In genomic region chr2:85132392-85132791, GRCh38 we compare ENCODE assay signal across 8 cellular contexts. TPM values are rescaled to one million over a fixed set of nuclear protein-coding genes. Genes with fewer than 3 reads are reported as not detected.
DNase-seq lines count a peak whose midpoint lies in the region; ATAC-seq and TF ChIP-seq lines count a peak whose summit lies in the region.

No MANE protein-coding gene starts in this region.

- POLR2A ChIA-PET in HEK293 (lab: Yijun Ruan, JAX), result interaction anchor here (0.9 to 1.6 kb wide), 4 partner anchors 18 to 153 kb away, joined by 3 to 6 read pairs (median 5); no protein-coding TSS in a partner anchor

- no peaks in the 10 kb centered on the region for H3K27me3 ChIP-seq in skeletal muscle tissue (ENCODE audit: control insufficient read depth in 3 of 3, insufficient read depth in 3 of 3, low read length in 3 of 3)

- H3K4me3 ChIP-seq in HEK293 (ENCODE audit: low read depth, low read length) (peak overlapping the region; percentile 58), WI38 (ENCODE audit: low read depth, low read length) (peak overlapping the region; percentile 82), skeletal muscle tissue (ENCODE audit: low read length in 3 of 3) (peak overlapping the region; percentile 75 to 86 (median 85))

- H3K27ac ChIP-seq in HEK293 (ENCODE audit: extremely low read depth, low read depth, low read length) (no peak overlapping the region), skeletal muscle tissue (ENCODE audit: low read depth, low read length) (no peak overlapping the region)

- DNase-seq in left ventricle myocardium superior (peak; percentile 50), inferior parietal cortex (ENCODE audit: extremely low spot score) (no peak), NCI-H2171 (lab: John Stamatoyannopoulos, UW) (no peak), cerebellar nuclear complex (lab: John Stamatoyannopoulos, UW) (no peak)

- no peaks in the 10 kb centered on the region for H3K9me3 ChIP-seq in HEK293 (ENCODE audit: control insufficient read depth, insufficient read depth, low read depth, low read length)
- H3K9me3 ChIP-seq in skeletal muscle tissue (ENCODE audit: control insufficient read depth in 3 of 3, low read length in 3 of 3), result no peaks in the 10 kb centered on the region

- intact Hi-C loops in left ventricle myocardium superior (cut with micrococcal nuclease), result loop anchor here (5.0 kb wide), 1 partner anchor 155 kb away; no protein-coding TSS in a partner anchor

- no peak for ATAC-seq in left ventricle myocardium superior
- ATAC-seq in GM21737 (IDR thresholded peaks at IDR 0.05; ENCODE audit: unreplicated experiment), result no peak

- H3K4me1 ChIP-seq in HEK293 (ENCODE audit: control insufficient read depth, insufficient read depth, low read length) (peaks cover 3% of the 10 kb centered on the region; the same call in 1 of the 2 replicates), skeletal muscle tissue (ENCODE audit: control insufficient read depth in 3 of 3, insufficient read depth in 3 of 3, low read length in 3 of 3) (peaks cover 17 to 24% (median 18%) of the 10 kb centered on the region in 3 donors)

- CTCF ChIA-PET in HEK293 (lab: Yijun Ruan, JAX), result interaction anchor here (0.6 to 4.2 kb wide), 20 partner anchors 9 to 167 kb away, joined by 3 to 36 read pairs (median 4); no protein-coding TSS in a partner anchor

- H3K36me3 ChIP-seq in HEK293 (ENCODE audit: control insufficient read depth in 2 of 2, insufficient read depth in 1 of 2, low read length in 2 of 2) (no peaks in the 10 kb centered on the region), skeletal muscle tissue (ENCODE audit: control insufficient read depth in 3 of 3, insufficient read depth in 3 of 3, low read length in 3 of 3) (no peaks in the 10 kb centered on the region)

- H3K9ac ChIP-seq in skeletal muscle tissue (ENCODE audit: low read depth in 1 of 3, low read length in 3 of 3), result peak overlapping the region; percentile 7 to 69 (median 63)

- TF ChIP-seq CTCF in HEK293 (tag by site-specific recombination; IDR thresholded peaks at IDR 0.05), result no peak
- TF ChIP-seq CTCF in WI38 (IDR thresholded peaks at IDR 0.05; ENCODE audit: low read depth, low read length), result no peak

TF ChIP-seq in HEK293, 187 proteins besides CTCF, POLR2A, EP300 and RAD21:
- TF ChIP-seq ZNF776 (tag by site-specific recombination; IDR thresholded peaks at IDR 0.05; ENCODE audit: borderline replicate concordance) (no peak), BCL6B (tag by site-specific recombination; IDR thresholded peaks at IDR 0.05) (no peak), ZBTB20 (tag by site-specific recombination; IDR thresholded peaks at IDR 0.05) (no peak), ZNF311 (tag by site-specific recombination; IDR thresholded peaks at IDR 0.05; ENCODE audit: borderline replicate concordance) (no peak), ZNF692 (tag by site-specific recombination; IDR thresholded peaks at IDR 0.05) (no peak), ZNF335 (tag by site-specific recombination; conservative IDR thresholded peaks at IDR 0.05) (no peak; the same call in 1 of the 2 replicates), ZNF121 (tag by site-specific recombination; IDR thresholded peaks at IDR 0.05) (0 out of 2 replicates have a peak, but pooled peaks have one; percentile 24)

RNA-seq across cellular contexts. Expression of gene TCF7L1, which starts 0.8 kb away (rescaled TPM):
- 7.1 TPM for total RNA-seq in left ventricle myocardium superior
- 8.9 TPM for total RNA-seq in skeletal muscle tissue
